ENCODE assay signal across 15 cellular contexts in the genomic region with DNA sequence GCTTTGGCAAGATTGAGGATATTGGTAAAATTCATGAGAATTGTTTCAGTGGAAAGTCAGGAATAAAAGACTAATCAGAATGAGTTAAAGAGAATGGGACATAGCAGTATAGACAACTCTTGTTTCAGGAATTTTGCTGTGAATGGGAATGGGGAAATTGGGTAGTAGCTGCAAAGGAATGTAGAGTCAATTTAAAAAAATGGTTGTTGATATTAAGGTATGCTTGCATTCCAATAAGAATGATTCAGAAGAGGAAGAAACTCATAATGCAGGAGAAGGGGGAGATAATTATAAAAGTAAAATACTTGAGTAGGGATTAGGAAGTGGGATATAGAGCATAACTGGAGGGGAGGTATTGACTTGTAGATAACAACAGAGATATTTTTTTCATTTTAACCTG.
DNase-seq lines count a peak whose midpoint lies in the region; ATAC-seq, FAIRE-seq and TF ChIP-seq lines count a peak whose summit lies in the region.
"Had no signal": no experiment of that assay in that cellular context is flagged by ENCODE, and none has a peak within 500 bp of the region (broad histone marks: within the 10 kb centered on the region; RNA-seq: fewer than 3 reads in every experiment).

No MANE protein-coding gene starts in this region.

- TF ChIP-seq CTCF in fibroblast of pulmonary artery (IDR thresholded peaks at IDR 0.05; ENCODE audit: low read length, missing control alignments) (no peak), tibial artery (IDR thresholded peaks at IDR 0.05) (no peak)

- H3K27me3 ChIP-seq in tibial artery, result no peaks in the 10 kb centered on the region
- H3K27me3 ChIP-seq: right lobe of liver, upper lobe of left lung had no signal

- DNase-seq in HCEC 1CT (peak; percentile 89), fibroblast of pulmonary artery (ENCODE audit: low read depth) (peak; percentile 61), urothelium cell line (ENCODE audit: low spot score) (peak; percentile 50), tibial artery (no peak), NCI-H2171 (lab: John Stamatoyannopoulos, UW) (no peak)
- DNase-seq: activated CD4-positive, alpha-beta T cell treated with anti-CD3 and anti-CD28 coated beads, Interleukin-2, amount 10 ng/mL, durations not matched to agents 7 days and 5 days; activated T-cell treated with anti-CD3 and anti-CD28 coated beads, Interleukin-2, amount 50 U/mL, for 1 hour; NCI-H187; NCI-H526 treated with DMSO at 0.1 percent for 48 hours; nephron progenitor cell; right lobe of liver; upper lobe of left lung had no signal

- H3K4me3 ChIP-seq in fibroblast of pulmonary artery (replicated peaks; ENCODE audit: low read depth, low read length), result no peak overlapping the region
- no peak overlapping the region for H3K4me3 ChIP-seq in tibial artery
- H3K4me3 ChIP-seq: right lobe of liver, upper lobe of left lung had no signal

- H3K36me3 ChIP-seq in tibial artery, result no peaks in the 10 kb centered on the region
- H3K36me3 ChIP-seq: right lobe of liver, upper lobe of left lung had no signal

- intact Hi-C loops in tibial artery (cut with DNase I; ENCODE audit: low total_unique reads), result no loop called here

- ATAC-seq in SK-N-SH treated with all-trans-retinoic acid at 6 μM for 48 hours, result peak; percentile 70
- ATAC-seq in GM19023 (IDR thresholded peaks at IDR 0.05; ENCODE audit: unreplicated experiment), result no peak
- ATAC-seq: right lobe of liver; stimulated activated memory B cell treated with anti-CD40 and anti-IgM and Interleukin-4, amounts not matched to agents 10 μg/mL and 1 μg/mL and 100 μg/mL, for 72 hours had no signal

- no peak for FAIRE-seq in urothelium cell line (lab: Jason Lieb, UNC)

- H3K27ac ChIP-seq in tibial artery, result no peak overlapping the region
- H3K27ac ChIP-seq: right lobe of liver, upper lobe of left lung had no signal

- H3K9me3 ChIP-seq in tibial artery, result no peaks in the 10 kb centered on the region
- H3K9me3 ChIP-seq: right lobe of liver, upper lobe of left lung had no signal

- peaks cover 0 to 31% (median 8%) of the 10 kb centered on the region in 4 donors for H3K4me1 ChIP-seq in tibial artery
- H3K4me1 ChIP-seq: right lobe of liver, upper lobe of left lung had no signal

TF ChIP-seq in SK-N-SH treated with all-trans-retinoic acid at 6 μM for 48 hours, 23 proteins besides CTCF, POLR2A, EP300 and RAD21:
- no peak for TF ChIP-seq ZNF8 (CRISPR knock-in tag; IDR thresholded peaks at IDR 0.05)
- TF ChIP-seq ISL1 (CRISPR knock-in tag; IDR thresholded peaks at IDR 0.05), result peak; percentile 71
- TF ChIP-seq ZC3H10 (CRISPR knock-in tag; IDR thresholded peaks at IDR 0.05), result no peak

Comparison
In these comparisons a context has a peak if more than half of its experiments do, and no peak if none do; other contexts are left out.
1. DNase-seq: peak in HCEC 1CT (single experiment), fibroblast of pulmonary artery (single experiment) and urothelium cell line (single experiment); none in tibial artery (0 of 2) and NCI-H2171 (single experiment).